1 cellular context compared by ENCODE assay signal in the genomic region with DNA sequence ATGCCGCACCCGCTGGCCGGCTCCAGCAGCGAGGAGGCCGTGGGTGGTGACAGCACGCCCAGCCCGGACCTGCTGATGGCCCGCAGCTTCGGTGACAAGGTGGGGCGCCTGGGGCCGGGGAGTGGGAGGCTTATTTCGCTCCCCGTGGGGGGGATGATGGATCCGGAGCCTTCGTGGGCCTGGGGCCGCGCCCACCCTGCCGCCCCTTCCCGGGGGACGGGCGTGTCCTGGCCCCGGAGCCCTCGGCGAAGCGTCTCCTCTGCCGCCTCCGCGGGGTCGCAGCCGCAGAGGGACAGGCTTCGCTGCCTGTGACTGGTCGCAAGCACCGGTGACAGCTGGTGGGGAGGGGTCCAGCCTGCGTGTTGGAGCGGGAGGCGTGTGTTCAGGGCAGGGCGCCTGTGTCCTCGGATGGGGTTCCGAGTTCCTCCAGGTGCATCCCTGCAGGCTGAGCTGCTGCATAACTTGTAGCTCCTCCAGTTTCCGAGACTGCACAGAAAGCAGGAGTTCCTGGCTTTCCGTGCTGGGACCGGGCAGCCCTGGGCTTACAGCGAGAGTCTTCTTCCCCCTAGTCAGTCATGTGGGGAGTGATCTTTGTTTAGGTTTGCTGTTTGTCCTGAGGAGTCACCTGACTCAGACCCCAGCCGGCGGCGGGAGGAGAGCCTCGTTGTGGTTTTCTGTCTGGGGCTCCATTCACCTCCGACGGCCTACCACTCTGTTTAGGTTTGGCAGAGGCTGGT.
TF ChIP-seq lines count a peak whose summit lies in the region.

No MANE protein-coding gene starts in this region.

TF ChIP-seq in WTC11, 78 proteins besides CTCF, POLR2A, EP300 and RAD21 (continued from another document):
- TF ChIP-seq SMAD3 (CRISPR knock-in tag; IDR thresholded peaks at IDR 0.05; ENCODE audit: borderline replicate concordance) (0 out of 2 replicates have a peak, but pooled peaks have one; percentile 35), ZNF396 (CRISPR knock-in tag; IDR thresholded peaks at IDR 0.05; ENCODE audit: borderline replicate concordance) (no peak), FOXK1 (CRISPR knock-in tag; IDR thresholded peaks at IDR 0.05) (peak; percentile 78), SMAD4 (CRISPR knock-in tag; IDR thresholded peaks at IDR 0.05) (no peak), ETV6 (CRISPR knock-in tag; IDR thresholded peaks at IDR 0.05) (peak; percentile 48; the same call in 1 of the 2 replicates)
- TF ChIP-seq, protein P1, sequence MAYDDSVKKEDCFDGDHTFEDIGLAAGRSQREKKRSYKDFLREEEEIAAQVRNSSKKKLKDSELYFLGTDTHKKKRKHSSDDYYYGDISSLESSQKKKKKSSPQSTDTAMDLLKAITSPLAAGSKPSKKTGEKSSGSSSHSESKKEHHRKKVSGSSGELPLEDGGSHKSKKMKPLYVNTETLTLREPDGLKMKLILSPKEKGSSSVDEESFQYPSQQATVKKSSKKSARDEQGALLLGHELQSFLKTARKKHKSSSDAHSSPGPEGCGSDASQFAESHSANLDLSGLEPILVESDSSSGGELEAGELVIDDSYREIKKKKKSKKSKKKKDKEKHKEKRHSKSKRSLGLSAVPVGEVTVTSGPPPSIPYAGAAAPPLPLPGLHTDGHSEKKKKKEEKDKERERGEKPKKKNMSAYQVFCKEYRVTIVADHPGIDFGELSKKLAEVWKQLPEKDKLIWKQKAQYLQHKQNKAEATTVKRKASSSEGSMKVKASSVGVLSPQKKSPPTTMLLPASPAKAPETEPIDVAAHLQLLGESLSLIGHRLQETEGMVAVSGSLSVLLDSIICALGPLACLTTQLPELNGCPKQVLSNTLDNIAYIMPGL (CRISPR knock-in tag; IDR thresholded peaks at IDR 0.05) = peak; percentile 25; the same call in 1 of the 2 replicates
- TF ChIP-seq, protein P2, sequence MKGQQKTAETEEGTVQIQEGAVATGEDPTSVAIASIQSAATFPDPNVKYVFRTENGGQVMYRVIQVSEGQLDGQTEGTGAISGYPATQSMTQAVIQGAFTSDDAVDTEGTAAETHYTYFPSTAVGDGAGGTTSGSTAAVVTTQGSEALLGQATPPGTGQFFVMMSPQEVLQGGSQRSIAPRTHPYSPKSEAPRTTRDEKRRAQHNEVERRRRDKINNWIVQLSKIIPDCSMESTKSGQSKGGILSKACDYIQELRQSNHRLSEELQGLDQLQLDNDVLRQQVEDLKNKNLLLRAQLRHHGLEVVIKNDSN (CRISPR knock-in tag; IDR thresholded peaks at IDR 0.05) = peak; percentile 88
- TF ChIP-seq, protein P3, sequence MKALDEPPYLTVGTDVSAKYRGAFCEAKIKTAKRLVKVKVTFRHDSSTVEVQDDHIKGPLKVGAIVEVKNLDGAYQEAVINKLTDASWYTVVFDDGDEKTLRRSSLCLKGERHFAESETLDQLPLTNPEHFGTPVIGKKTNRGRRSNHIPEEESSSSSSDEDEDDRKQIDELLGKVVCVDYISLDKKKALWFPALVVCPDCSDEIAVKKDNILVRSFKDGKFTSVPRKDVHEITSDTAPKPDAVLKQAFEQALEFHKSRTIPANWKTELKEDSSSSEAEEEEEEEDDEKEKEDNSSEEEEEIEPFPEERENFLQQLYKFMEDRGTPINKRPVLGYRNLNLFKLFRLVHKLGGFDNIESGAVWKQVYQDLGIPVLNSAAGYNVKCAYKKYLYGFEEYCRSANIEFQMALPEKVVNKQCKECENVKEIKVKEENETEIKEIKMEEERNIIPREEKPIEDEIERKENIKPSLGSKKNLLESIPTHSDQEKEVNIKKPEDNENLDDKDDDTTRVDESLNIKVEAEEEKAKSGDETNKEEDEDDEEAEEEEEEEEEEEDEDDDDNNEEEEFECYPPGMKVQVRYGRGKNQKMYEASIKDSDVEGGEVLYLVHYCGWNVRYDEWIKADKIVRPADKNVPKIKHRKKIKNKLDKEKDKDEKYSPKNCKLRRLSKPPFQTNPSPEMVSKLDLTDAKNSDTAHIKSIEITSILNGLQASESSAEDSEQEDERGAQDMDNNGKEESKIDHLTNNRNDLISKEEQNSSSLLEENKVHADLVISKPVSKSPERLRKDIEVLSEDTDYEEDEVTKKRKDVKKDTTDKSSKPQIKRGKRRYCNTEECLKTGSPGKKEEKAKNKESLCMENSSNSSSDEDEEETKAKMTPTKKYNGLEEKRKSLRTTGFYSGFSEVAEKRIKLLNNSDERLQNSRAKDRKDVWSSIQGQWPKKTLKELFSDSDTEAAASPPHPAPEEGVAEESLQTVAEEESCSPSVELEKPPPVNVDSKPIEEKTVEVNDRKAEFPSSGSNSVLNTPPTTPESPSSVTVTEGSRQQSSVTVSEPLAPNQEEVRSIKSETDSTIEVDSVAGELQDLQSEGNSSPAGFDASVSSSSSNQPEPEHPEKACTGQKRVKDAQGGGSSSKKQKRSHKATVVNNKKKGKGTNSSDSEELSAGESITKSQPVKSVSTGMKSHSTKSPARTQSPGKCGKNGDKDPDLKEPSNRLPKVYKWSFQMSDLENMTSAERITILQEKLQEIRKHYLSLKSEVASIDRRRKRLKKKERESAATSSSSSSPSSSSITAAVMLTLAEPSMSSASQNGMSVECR (CRISPR knock-in tag; IDR thresholded peaks at IDR 0.05; ENCODE audit: borderline replicate concordance) = no peak
- TF ChIP-seq, protein P4, sequence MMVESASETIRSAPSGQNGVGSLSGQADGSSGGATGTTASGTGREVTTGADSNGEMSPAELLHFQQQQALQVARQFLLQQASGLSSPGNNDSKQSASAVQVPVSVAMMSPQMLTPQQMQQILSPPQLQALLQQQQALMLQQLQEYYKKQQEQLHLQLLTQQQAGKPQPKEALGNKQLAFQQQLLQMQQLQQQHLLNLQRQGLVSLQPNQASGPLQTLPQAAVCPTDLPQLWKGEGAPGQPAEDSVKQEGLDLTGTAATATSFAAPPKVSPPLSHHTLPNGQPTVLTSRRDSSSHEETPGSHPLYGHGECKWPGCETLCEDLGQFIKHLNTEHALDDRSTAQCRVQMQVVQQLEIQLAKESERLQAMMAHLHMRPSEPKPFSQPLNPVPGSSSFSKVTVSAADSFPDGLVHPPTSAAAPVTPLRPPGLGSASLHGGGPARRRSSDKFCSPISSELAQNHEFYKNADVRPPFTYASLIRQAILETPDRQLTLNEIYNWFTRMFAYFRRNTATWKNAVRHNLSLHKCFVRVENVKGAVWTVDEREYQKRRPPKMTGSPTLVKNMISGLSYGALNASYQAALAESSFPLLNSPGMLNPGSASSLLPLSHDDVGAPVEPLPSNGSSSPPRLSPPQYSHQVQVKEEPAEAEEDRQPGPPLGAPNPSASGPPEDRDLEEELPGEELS (CRISPR knock-in tag; IDR thresholded peaks at IDR 0.05) = 0 out of 2 replicates have a peak, but pooled peaks have one; percentile 22
- TF ChIP-seq, protein P5, sequence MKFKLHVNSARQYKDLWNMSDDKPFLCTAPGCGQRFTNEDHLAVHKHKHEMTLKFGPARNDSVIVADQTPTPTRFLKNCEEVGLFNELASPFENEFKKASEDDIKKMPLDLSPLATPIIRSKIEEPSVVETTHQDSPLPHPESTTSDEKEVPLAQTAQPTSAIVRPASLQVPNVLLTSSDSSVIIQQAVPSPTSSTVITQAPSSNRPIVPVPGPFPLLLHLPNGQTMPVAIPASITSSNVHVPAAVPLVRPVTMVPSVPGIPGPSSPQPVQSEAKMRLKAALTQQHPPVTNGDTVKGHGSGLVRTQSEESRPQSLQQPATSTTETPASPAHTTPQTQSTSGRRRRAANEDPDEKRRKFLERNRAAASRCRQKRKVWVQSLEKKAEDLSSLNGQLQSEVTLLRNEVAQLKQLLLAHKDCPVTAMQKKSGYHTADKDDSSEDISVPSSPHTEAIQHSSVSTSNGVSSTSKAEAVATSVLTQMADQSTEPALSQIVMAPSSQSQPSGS (CRISPR knock-in tag; IDR thresholded peaks at IDR 0.05; ENCODE audit: borderline replicate concordance, low read depth) = no peak
- TF ChIP-seq, protein P6, sequence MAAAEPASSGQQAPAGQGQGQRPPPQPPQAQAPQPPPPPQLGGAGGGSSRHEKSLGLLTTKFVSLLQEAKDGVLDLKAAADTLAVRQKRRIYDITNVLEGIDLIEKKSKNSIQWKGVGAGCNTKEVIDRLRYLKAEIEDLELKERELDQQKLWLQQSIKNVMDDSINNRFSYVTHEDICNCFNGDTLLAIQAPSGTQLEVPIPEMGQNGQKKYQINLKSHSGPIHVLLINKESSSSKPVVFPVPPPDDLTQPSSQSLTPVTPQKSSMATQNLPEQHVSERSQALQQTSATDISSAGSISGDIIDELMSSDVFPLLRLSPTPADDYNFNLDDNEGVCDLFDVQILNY (CRISPR knock-in tag; IDR thresholded peaks at IDR 0.05) = no peak
TF ChIP-seq in WTC11: peak in this region for 9.
